ENCODE assay signal across 1 cellular context in the genomic region with DNA sequence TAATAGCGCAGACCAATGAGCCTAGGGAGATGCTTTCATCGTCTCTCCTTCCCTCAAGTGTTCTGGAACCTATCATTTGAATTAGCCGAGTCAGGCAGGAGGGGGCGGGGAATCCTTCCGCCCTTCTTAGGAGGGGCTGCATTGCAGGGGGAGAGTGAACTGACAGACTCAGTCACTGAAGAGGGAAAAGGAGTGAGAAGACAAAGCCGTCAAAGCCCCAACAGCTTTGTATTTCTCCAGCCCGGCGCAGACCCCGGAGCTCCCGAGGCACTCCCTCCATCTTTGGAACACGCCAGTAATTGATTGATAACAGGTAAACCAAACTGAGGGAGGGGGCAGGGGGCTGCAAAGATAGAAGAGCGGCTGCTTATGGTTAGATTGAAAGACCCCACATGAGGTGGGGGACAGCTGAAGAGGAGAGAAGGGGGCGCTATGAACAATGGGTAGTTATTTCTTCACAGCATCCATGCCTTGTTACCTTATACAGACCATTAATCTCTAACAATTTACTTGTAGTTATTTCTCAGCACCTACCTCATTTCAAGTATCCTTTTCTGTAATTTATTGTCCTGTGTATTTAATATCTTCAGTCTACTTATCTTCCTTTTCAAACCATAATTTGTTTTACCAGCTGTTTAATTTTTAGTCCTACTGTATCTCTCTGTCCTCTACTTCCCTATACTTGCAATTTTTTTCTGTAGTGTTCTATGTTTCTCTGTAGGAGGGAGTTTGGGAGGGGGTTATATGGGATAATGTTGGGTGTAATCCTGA.
A peak's percentile ranks its signal among the peaks of the same experiment; 100 is the strongest.
TF ChIP-seq lines count a peak whose summit lies in the region.

A gene with protein sequence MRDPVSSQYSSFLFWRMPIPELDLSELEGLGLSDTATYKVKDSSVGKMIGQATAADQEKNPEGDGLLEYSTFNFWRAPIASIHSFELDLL (plus strand): TSS at position 157 of the 771 bp plus-strand sequence. CDS start 6,828 bp downstream, outside the sequence.

TF ChIP-seq in K562, 482 proteins besides CTCF, POLR2A, EP300 and RAD21 (continues in another document):
- TF ChIP-seq PBX2 (CRISPR knock-in tag; IDR thresholded peaks at IDR 0.05; ENCODE audit: low read depth) = no peak
- no peak for TF ChIP-seq PBX2 (tag; conservative IDR thresholded peaks at IDR 0.05; ENCODE audit: low read depth)
- TF ChIP-seq, protein P1, sequence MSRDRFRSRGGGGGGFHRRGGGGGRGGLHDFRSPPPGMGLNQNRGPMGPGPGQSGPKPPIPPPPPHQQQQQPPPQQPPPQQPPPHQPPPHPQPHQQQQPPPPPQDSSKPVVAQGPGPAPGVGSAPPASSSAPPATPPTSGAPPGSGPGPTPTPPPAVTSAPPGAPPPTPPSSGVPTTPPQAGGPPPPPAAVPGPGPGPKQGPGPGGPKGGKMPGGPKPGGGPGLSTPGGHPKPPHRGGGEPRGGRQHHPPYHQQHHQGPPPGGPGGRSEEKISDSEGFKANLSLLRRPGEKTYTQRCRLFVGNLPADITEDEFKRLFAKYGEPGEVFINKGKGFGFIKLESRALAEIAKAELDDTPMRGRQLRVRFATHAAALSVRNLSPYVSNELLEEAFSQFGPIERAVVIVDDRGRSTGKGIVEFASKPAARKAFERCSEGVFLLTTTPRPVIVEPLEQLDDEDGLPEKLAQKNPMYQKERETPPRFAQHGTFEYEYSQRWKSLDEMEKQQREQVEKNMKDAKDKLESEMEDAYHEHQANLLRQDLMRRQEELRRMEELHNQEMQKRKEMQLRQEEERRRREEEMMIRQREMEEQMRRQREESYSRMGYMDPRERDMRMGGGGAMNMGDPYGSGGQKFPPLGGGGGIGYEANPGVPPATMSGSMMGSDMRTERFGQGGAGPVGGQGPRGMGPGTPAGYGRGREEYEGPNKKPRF (IDR thresholded peaks at IDR 0.05; ENCODE audit: low read depth, low read length) = no peak
- no peak for TF ChIP-seq ZNF76 (CRISPR knock-in tag; IDR thresholded peaks at IDR 0.05; ENCODE audit: borderline replicate concordance)
- TF ChIP-seq ZNF644 (tag; IDR thresholded peaks at IDR 0.05; ENCODE audit: low read depth) = no peak
- TF ChIP-seq NFIC (IDR thresholded peaks at IDR 0.05) = no peak
- TF ChIP-seq AFF1 (IDR thresholded peaks at IDR 0.05; ENCODE audit: low read depth in 1 of 2, partially characterized antibody in 2 of 2) = peak; percentile 23 to 36
- TF ChIP-seq, protein P2, sequence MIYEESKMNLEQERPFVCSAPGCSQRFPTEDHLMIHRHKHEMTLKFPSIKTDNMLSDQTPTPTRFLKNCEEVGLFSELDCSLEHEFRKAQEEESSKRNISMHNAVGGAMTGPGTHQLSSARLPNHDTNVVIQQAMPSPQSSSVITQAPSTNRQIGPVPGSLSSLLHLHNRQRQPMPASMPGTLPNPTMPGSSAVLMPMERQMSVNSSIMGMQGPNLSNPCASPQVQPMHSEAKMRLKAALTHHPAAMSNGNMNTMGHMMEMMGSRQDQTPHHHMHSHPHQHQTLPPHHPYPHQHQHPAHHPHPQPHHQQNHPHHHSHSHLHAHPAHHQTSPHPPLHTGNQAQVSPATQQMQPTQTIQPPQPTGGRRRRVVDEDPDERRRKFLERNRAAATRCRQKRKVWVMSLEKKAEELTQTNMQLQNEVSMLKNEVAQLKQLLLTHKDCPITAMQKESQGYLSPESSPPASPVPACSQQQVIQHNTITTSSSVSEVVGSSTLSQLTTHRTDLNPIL (CRISPR knock-in tag; IDR thresholded peaks at IDR 0.05) = no peak
- no peak for TF ChIP-seq RBM39 (optimal IDR thresholded peaks at IDR 0.05; ENCODE audit: low read depth, low read length)
- TF ChIP-seq COPS2 (conservative IDR thresholded peaks at IDR 0.05) = no peak
- TF ChIP-seq, protein P3, sequence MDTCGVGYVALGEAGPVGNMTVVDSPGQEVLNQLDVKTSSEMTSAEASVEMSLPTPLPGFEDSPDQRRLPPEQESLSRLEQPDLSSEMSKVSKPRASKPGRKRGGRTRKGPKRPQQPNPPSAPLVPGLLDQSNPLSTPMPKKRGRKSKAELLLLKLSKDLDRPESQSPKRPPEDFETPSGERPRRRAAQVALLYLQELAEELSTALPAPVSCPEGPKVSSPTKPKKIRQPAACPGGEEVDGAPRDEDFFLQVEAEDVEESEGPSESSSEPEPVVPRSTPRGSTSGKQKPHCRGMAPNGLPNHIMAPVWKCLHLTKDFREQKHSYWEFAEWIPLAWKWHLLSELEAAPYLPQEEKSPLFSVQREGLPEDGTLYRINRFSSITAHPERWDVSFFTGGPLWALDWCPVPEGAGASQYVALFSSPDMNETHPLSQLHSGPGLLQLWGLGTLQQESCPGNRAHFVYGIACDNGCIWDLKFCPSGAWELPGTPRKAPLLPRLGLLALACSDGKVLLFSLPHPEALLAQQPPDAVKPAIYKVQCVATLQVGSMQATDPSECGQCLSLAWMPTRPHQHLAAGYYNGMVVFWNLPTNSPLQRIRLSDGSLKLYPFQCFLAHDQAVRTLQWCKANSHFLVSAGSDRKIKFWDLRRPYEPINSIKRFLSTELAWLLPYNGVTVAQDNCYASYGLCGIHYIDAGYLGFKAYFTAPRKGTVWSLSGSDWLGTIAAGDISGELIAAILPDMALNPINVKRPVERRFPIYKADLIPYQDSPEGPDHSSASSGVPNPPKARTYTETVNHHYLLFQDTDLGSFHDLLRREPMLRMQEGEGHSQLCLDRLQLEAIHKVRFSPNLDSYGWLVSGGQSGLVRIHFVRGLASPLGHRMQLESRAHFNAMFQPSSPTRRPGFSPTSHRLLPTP (IDR thresholded peaks at IDR 0.05; ENCODE audit: borderline replicate concordance, extremely low read depth, insufficient read length) = no peak
- no peak for TF ChIP-seq SP2 (IDR thresholded peaks at IDR 0.05; ENCODE audit: extremely low read depth, low read depth, low read length, poor library complexity, severe bottlenecking)
- no peak for TF ChIP-seq TAF15 (IDR thresholded peaks at IDR 0.05; ENCODE audit: low read depth, low read length)
- no peak for TF ChIP-seq ZNF445 (CRISPR knock-in tag; IDR thresholded peaks at IDR 0.05; ENCODE audit: low read depth)
- TF ChIP-seq MEIS2 (IDR thresholded peaks at IDR 0.05; ENCODE audit: partially characterized antibody) = peak; percentile 64
- TF ChIP-seq NFRKB (IDR thresholded peaks at IDR 0.05; ENCODE audit: low read depth) = no peak
- TF ChIP-seq ZNF551 (CRISPR knock-in tag; IDR thresholded peaks at IDR 0.05) = no peak
- no peak for TF ChIP-seq ERF (CRISPR knock-in tag; IDR thresholded peaks at IDR 0.05)
- no peak for TF ChIP-seq CEBPG (CRISPR knock-in tag; IDR thresholded peaks at IDR 0.05)
- TF ChIP-seq CEBPG (tag; conservative IDR thresholded peaks at IDR 0.05 in 1 of 2, IDR thresholded peaks at IDR 0.05 in 1 of 2) = no peak
- no peak for TF ChIP-seq POLR2G (IDR thresholded peaks at IDR 0.05; ENCODE audit: low read depth, low read length)
- TF ChIP-seq ZC3H8 (IDR thresholded peaks at IDR 0.05) = no peak
- TF ChIP-seq RNF2 (IDR thresholded peaks at IDR 0.05) = no peak
- no peak for TF ChIP-seq FOXJ2 (tag; IDR thresholded peaks at IDR 0.05)
- TF ChIP-seq NR2C2 (CRISPR knock-in tag; IDR thresholded peaks at IDR 0.05) = no peak
- TF ChIP-seq NR2C2 (tag; IDR thresholded peaks at IDR 0.05) = no peak
- no peak for TF ChIP-seq TCFL5 (CRISPR knock-in tag; conservative IDR thresholded peaks at IDR 0.05)
- TF ChIP-seq CCNT2 (IDR thresholded peaks at IDR 0.05; ENCODE audit: borderline replicate concordance, extremely low read depth, insufficient read length, low read depth, low read length) = no peak
- TF ChIP-seq HDAC1 (IDR thresholded peaks at IDR 0.05) = peak in 1 of 2 experiments; percentile 34; a peak in 2 of 4 replicates
- no peak for TF ChIP-seq U2AF1 (optimal IDR thresholded peaks at IDR 0.05; ENCODE audit: low read depth, low read length)
- TF ChIP-seq SLC30A9 (CRISPR knock-in tag; IDR thresholded peaks at IDR 0.05) = no peak
- TF ChIP-seq ZNF436 (CRISPR knock-in tag; IDR thresholded peaks at IDR 0.05) = no peak
- TF ChIP-seq ZNF232 (CRISPR knock-in tag; IDR thresholded peaks at IDR 0.05) = no peak
- no peak for TF ChIP-seq SNAPC5 (CRISPR knock-in tag; IDR thresholded peaks at IDR 0.05)
- TF ChIP-seq, protein P4, sequence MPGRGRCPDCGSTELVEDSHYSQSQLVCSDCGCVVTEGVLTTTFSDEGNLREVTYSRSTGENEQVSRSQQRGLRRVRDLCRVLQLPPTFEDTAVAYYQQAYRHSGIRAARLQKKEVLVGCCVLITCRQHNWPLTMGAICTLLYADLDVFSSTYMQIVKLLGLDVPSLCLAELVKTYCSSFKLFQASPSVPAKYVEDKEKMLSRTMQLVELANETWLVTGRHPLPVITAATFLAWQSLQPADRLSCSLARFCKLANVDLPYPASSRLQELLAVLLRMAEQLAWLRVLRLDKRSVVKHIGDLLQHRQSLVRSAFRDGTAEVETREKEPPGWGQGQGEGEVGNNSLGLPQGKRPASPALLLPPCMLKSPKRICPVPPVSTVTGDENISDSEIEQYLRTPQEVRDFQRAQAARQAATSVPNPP (IDR thresholded peaks at IDR 0.05; ENCODE audit: borderline replicate concordance, insufficient read depth, insufficient read length) = no peak
- TF ChIP-seq ATF7 (IDR thresholded peaks at IDR 0.05) = peak; percentile 9; the same call in 1 of the 2 replicates
- TF ChIP-seq HEY1 (CRISPR knock-in tag; IDR thresholded peaks at IDR 0.05; ENCODE audit: borderline replicate concordance) = no peak
- TF ChIP-seq SOX6 (IDR thresholded peaks at IDR 0.05) = no peak
- TF ChIP-seq ATF6 (CRISPR knock-in tag; IDR thresholded peaks at IDR 0.05) = no peak
